17 cellular contexts compared by ENCODE assay signal in genomic region chr1:229258851-229259110, GRCh38. TPM values are rescaled to one million over a fixed set of nuclear protein-coding genes. Genes with fewer than 3 reads are reported as not detected.
A peak's percentile ranks its signal among the peaks of the same experiment; 100 is the strongest.
DNase-seq lines count a peak whose midpoint lies in the region; ATAC-seq, FAIRE-seq and TF ChIP-seq lines count a peak whose summit lies in the region.
"Had no signal": no experiment of that assay in that cellular context is flagged by ENCODE, and none has a peak within 500 bp of the region (broad histone marks: within the 10 kb centered on the region; RNA-seq: fewer than 3 reads in every experiment).

No MANE protein-coding gene starts in this region.

- no peaks in the 10 kb centered on the region for H3K36me3 Mint-ChIP-seq in stimulated activated effector memory CD8-positive, alpha-beta T cell treated with anti-CD3 and anti-CD28 coated beads, Interleukin-12 subunit alpha, Interleukin-12 subunit beta, amount 100 ng/mL, for 72 hours

- DNase-seq in left ventricle myocardium superior (no peak), left ventricle myocardium inferior (no peak), endothelial cell of umbilical vein (ENCODE audit: low read depth, low spot score) (no peak), GM19238 (ENCODE audit: insufficient read length, low spot score) (no peak)
- DNase-seq in stimulated activated effector memory CD8-positive, alpha-beta T cell treated with anti-CD3 and anti-CD28 coated beads, Interleukin-12 subunit alpha, Interleukin-12 subunit beta, amount 100 ng/mL, for 72 hours (ENCODE audit: low spot score in 2 of 2) = no peak
- DNase-seq: activated effector memory CD4-positive, alpha-beta T cell treated with Interleukin-2 at 50 U/mL for 16 hours; brain microvascular endothelial cell; DND-41; NCI-H1694; NCI-H69; posterior cingulate gyrus; stimulated activated CD4-positive, alpha-beta T cell treated with anti-CD3 and anti-CD28 coated beads, Interleukin-15, amount 100 ng/mL, for 24 hours had no signal

- no peaks in the 10 kb centered on the region for H3K36me3 ChIP-seq in left ventricle myocardium inferior
- H3K36me3 ChIP-seq in KOPT-K1 (ENCODE audit: insufficient read depth, low read length) = no peaks in the 10 kb centered on the region
- H3K36me3 ChIP-seq in endothelial cell of umbilical vein (ENCODE audit: control insufficient read depth in 2 of 2, extremely low read depth in 1 of 2, insufficient read depth in 2 of 2, low read length in 2 of 2) = no peaks in the 10 kb centered on the region
- H3K36me3 ChIP-seq: brain microvascular endothelial cell, thoracic aorta had no signal

- no peaks in the 10 kb centered on the region for H3K9me3 ChIP-seq in left ventricle myocardium inferior (replicated peaks)
- H3K9me3 ChIP-seq in KOPT-K1 (ENCODE audit: insufficient read depth, low read length, poor library complexity, severe bottlenecking) = no peaks in the 10 kb centered on the region
- H3K9me3 ChIP-seq in endothelial cell of umbilical vein (replicated peaks; ENCODE audit: control insufficient read depth, insufficient read depth, low read length) = no peaks in the 10 kb centered on the region
- H3K9me3 ChIP-seq: thoracic aorta had no signal

- intact Hi-C loops in left ventricle myocardium superior (cut with micrococcal nuclease) = loop anchor here (5.0 kb wide), 1 partner anchor 224 kb away; no protein-coding TSS in a partner anchor
- intact Hi-C loops in left ventricle myocardium inferior (cut with micrococcal nuclease) = loop anchor here (5.0 kb wide), 1 partner anchor 224 kb away; no protein-coding TSS in a partner anchor
- intact Hi-C loops in endothelial cell of umbilical vein (cut with micrococcal nuclease) = loop anchor here (1.0 to 5.0 kb wide), 8 partner anchors 84 to 1052 kb away; partner anchors contain the start of genes ABCB10, ACTA1 and CCSAP

- H3K4me3 Mint-ChIP-seq in stimulated activated effector memory CD8-positive, alpha-beta T cell treated with anti-CD3 and anti-CD28 coated beads, Interleukin-12 subunit alpha, Interleukin-12 subunit beta, amount 100 ng/mL, for 72 hours = no peak overlapping the region

- H3K27ac ChIP-seq in left ventricle myocardium inferior (replicated peaks) = no peak overlapping the region
- peak overlapping the region; percentile 60 for H3K27ac ChIP-seq in KOPT-K1 (ENCODE audit: low read depth, low read length, poor library complexity, severe bottlenecking)
- no peak overlapping the region for H3K27ac ChIP-seq in endothelial cell of umbilical vein (ENCODE audit: insufficient read depth, low read depth, low read length)
- H3K27ac ChIP-seq: brain microvascular endothelial cell, KMS-11, thoracic aorta had no signal

- no peaks in the 10 kb centered on the region for H3K79me2 ChIP-seq in endothelial cell of umbilical vein (ENCODE audit: control insufficient read depth, insufficient read depth, low read length)

- no peak for TF ChIP-seq CTCF in left ventricle myocardium inferior (IDR thresholded peaks at IDR 0.05; ENCODE audit: borderline replicate concordance)
- no peak for TF ChIP-seq CTCF in endothelial cell of umbilical vein (IDR thresholded peaks at IDR 0.05; ENCODE audit: extremely low read depth in 1 of 2, insufficient read depth in 1 of 2, low read depth in 1 of 2, low read length in 2 of 2)

- H2AFZ ChIP-seq in endothelial cell of umbilical vein (ENCODE audit: low read depth, low read length) = peak overlapping the region; percentile 87

- FAIRE-seq in endothelial cell of umbilical vein (lab: Jason Lieb, UNC) = no peak

- BruUV-seq in endothelial cell of umbilical vein (replicated peaks; lab: Mats Ljungman, UMichigan) = no TSS peak

- POLR2A ChIA-PET in endothelial cell of umbilical vein (lab: Charles Lee) = no interaction called here

- dilution Hi-C loops in endothelial cell of umbilical vein (cut with MboI; ENCODE audit: extremely low pct_ligation_motif_present, low sequenced_read_pairs) = no loop called here

- H3K4me1 Mint-ChIP-seq in stimulated activated effector memory CD8-positive, alpha-beta T cell treated with anti-CD3 and anti-CD28 coated beads, Interleukin-12 subunit alpha, Interleukin-12 subunit beta, amount 100 ng/mL, for 72 hours = peaks cover 24% of the 10 kb centered on the region

- ATAC-seq in left ventricle myocardium superior (peak; percentile 35), HG02763 (IDR thresholded peaks at IDR 0.05; ENCODE audit: unreplicated experiment) (no peak), esophagus mucosa (no peak)
- no peak for ATAC-seq in stimulated activated effector memory CD8-positive, alpha-beta T cell treated with anti-CD3 and anti-CD28 coated beads, Interleukin-12 subunit alpha, Interleukin-12 subunit beta, amount 100 ng/mL, for 72 hours

- no peaks in the 10 kb centered on the region for H4K20me1 ChIP-seq in endothelial cell of umbilical vein (replicated peaks; ENCODE audit: control insufficient read depth, extremely low read depth, insufficient read depth, low read length)

- H3K9ac ChIP-seq in endothelial cell of umbilical vein (replicated peaks; ENCODE audit: extremely low read depth, insufficient read depth, low read length) = no peak overlapping the region
- H3K9ac ChIP-seq: KMS-11 had no signal

- peaks cover 6% of the 10 kb centered on the region for H3K4me1 ChIP-seq in left ventricle myocardium inferior
- H3K4me1 ChIP-seq in endothelial cell of umbilical vein (ENCODE audit: control insufficient read depth, extremely low read depth, insufficient read depth, low read length) = peaks cover 5% of the 10 kb centered on the region

- H3K4me3 ChIP-seq in left ventricle myocardium inferior (no peak overlapping the region), endothelial cell of umbilical vein (replicated peaks in 1 of 3; ENCODE audit: insufficient read depth in 1 of 3, low read depth in 1 of 3, low read length in 3 of 3) (no peak overlapping the region)
- H3K4me3 ChIP-seq: thoracic aorta had no signal

- no peaks in the 10 kb centered on the region for H3K9me3 Mint-ChIP-seq in stimulated activated effector memory CD8-positive, alpha-beta T cell treated with anti-CD3 and anti-CD28 coated beads, Interleukin-12 subunit alpha, Interleukin-12 subunit beta, amount 100 ng/mL, for 72 hours

- TF ChIP-seq POLR2A in endothelial cell of umbilical vein (IDR thresholded peaks at IDR 0.05; ENCODE audit: low read depth, low read length) = no peak

- peak overlapping the region; percentile 32 for H3K4me2 ChIP-seq in endothelial cell of umbilical vein (ENCODE audit: insufficient read depth, low read length)
- H3K4me2 ChIP-seq: KMS-11 had no signal

- peak overlapping the region; percentile 34 for H3K27ac Mint-ChIP-seq in stimulated activated effector memory CD8-positive, alpha-beta T cell treated with anti-CD3 and anti-CD28 coated beads, Interleukin-12 subunit alpha, Interleukin-12 subunit beta, amount 100 ng/mL, for 72 hours

- CTCF ChIA-PET in endothelial cell of umbilical vein (lab: Charles Lee) = interaction anchor here (0.6 to 10.6 kb wide), 34 partner anchors 11 to 1054 kb away, joined by 3 to 295 read pairs (median 4); partner anchors contain the start of genes ABCB10 and RAB4A

- H3K27me3 ChIP-seq in left ventricle myocardium inferior (ENCODE audit: low read depth) (no peaks in the 10 kb centered on the region), endothelial cell of umbilical vein (ENCODE audit: control insufficient read depth in 2 of 2, insufficient read depth in 2 of 2, low read length in 2 of 2) (no peaks in the 10 kb centered on the region)
- H3K27me3 ChIP-seq: brain microvascular endothelial cell had no signal

- no peaks in the 10 kb centered on the region for H3K9me1 ChIP-seq in endothelial cell of umbilical vein (replicated peaks; ENCODE audit: control insufficient read depth, extremely low read depth, insufficient read depth, low read length)

TF ChIP-seq in endothelial cell of umbilical vein, 7 proteins besides CTCF, POLR2A, EP300 and RAD21:
- TF ChIP-seq MYC (IDR thresholded peaks at IDR 0.05; ENCODE audit: low read depth, low read length) = no peak
- TF ChIP-seq GATA2 (IDR thresholded peaks at IDR 0.05; ENCODE audit: insufficient read depth, insufficient read length, low read depth, low read length) = no peak
- TF ChIP-seq JUN (IDR thresholded peaks at IDR 0.05; ENCODE audit: borderline replicate concordance, insufficient read depth, insufficient read length, low read depth) = no peak

RNA-seq across cellular contexts. Expression of gene RAB4A, which starts 12.1 kb away (rescaled TPM):
- total RNA-seq in left ventricle myocardium superior = 121 TPM
- 132 TPM for total RNA-seq in left ventricle myocardium inferior
- 43.2 and 52.9 TPM in 2 replicates for total RNA-seq in endothelial cell of umbilical vein
- 9.8 and 14.8 TPM in 2 replicates for polyA plus RNA-seq in endothelial cell of umbilical vein
- polyA plus RNA-seq in endothelial cell of umbilical vein (2011; cell fraction: cytosol; rRNA removed) = 24.2 and 29.2 TPM in 2 replicates
- polyA plus RNA-seq in endothelial cell of umbilical vein (2011; cell fraction: nucleus; rRNA removed) = 8.6 and 10.7 TPM in 2 replicates
- polyA plus RNA-seq in endothelial cell of umbilical vein (2012) = 31.1 and 33.3 TPM in 2 replicates
- polyA minus RNA-seq in endothelial cell of umbilical vein = 5.0 and 8.6 TPM in 2 replicates
- 5.0 TPM for polyA minus RNA-seq in endothelial cell of umbilical vein (2011; cell fraction: cytosol; rRNA and poly(A)+ RNA removed)
- polyA minus RNA-seq in endothelial cell of umbilical vein (2011; cell fraction: nucleus; rRNA and poly(A)+ RNA removed) = 6.4 and 6.9 TPM in 2 replicates
- 58.5 TPM for total RNA-seq in esophagus mucosa
